12 cellular contexts compared by ENCODE assay signal in the genomic region with DNA sequence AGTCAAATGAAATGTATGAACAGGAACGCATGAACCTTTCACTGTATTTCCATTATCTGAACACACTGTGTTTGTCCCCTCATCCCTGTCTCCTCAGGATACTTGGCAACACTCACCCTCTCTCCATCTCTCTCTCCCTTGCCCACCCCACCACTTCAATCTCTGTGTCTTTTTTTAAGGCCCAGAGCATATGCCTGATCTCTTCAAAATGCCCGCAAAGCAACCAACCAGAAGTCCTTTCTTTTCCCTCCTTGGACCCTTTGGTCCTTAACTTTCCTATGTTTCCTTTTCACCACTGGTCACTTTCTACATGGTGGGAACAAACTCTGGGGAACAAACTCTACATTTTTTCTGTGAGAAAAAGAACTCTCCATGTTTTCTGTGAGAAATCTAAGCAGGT. TPM values are rescaled to one million over a fixed set of nuclear protein-coding genes. Genes with fewer than 3 reads are reported as not detected.
DNase-seq lines count a peak whose midpoint lies in the region; ATAC-seq, FAIRE-seq and TF ChIP-seq lines count a peak whose summit lies in the region.
"Had no signal": no experiment of that assay in that cellular context is flagged by ENCODE, and none has a peak within 500 bp of the region (broad histone marks: within the 10 kb centered on the region; RNA-seq: fewer than 3 reads in every experiment).

No MANE protein-coding gene starts in this region.

- H3K4me3 Mint-ChIP-seq in CD14-positive monocyte = peak overlapping the region in 1 of 2 donors; percentile 49

- H3K27me3 Mint-ChIP-seq in CD14-positive monocyte (ENCODE audit: low read depth in 3 of 3) = peaks cover 0 to 2% (median 0%) of the 10 kb centered on the region in 3 donors

- H3K9ac ChIP-seq in K562 (ENCODE audit: insufficient read depth in 1 of 2, low read depth in 2 of 2, low read length in 2 of 2) = no peak overlapping the region; a peak in 1 of 4 replicates

- CTCF ChIA-PET in HEK293 (lab: Yijun Ruan, JAX) (no interaction called here), K562 (lab: Yijun Ruan, JAX; ENCODE audit: low intra/inter-chr PET ratio) (interaction anchor here (0.6 kb wide), 1 partner anchor 566 kb away, joined by 4 read pairs; no protein-coding TSS in a partner anchor)

- POLR2A ChIA-PET in HEK293 (lab: Yijun Ruan, JAX) (no interaction called here), K562 (lab: Yijun Ruan, JAX) (interaction anchor here (1.2 kb wide), 1 partner anchor 88 kb away, joined by 3 read pairs; no protein-coding TSS in a partner anchor)

- no peak for TF ChIP-seq CTCF in CD14-positive monocyte (IDR thresholded peaks at IDR 0.05)
- TF ChIP-seq CTCF in HEK293 (tag by site-specific recombination; IDR thresholded peaks at IDR 0.05) = no peak
- TF ChIP-seq CTCF in K562 (IDR thresholded peaks at IDR 0.05 in 2 of 3, conservative IDR thresholded peaks at IDR 0.05 in 1 of 3; ENCODE audit: insufficient read depth in 2 of 3, low read depth in 1 of 3, low read length in 3 of 3) = no peak
- TF ChIP-seq CTCF in neutrophil (IDR thresholded peaks at IDR 0.05) = no peak

- no peak for TF ChIP-seq RAD21 in K562 (CRISPR knock-in tag; conservative IDR thresholded peaks at IDR 0.05 in 1 of 2, IDR thresholded peaks at IDR 0.05 in 1 of 2)

- DNase-seq in CD14-positive monocyte (ENCODE audit: low spot score) (no peak), K562 (ENCODE audit: extremely low read depth in 1 of 4, low spot score in 3 of 4) (no peak), NCI-H1092 (lab: John Stamatoyannopoulos, UW) (no peak), HuH-7.5 (ENCODE audit: low spot score) (no peak), NAMALWA (ENCODE audit: low spot score) (no peak)
- DNase-seq in stimulated activated naive CD4-positive, alpha-beta T cell treated with Interleukin-2 at 50 U/mL for 16 hours (lab: John Stamatoyannopoulos, UW) = no peak
- DNase-seq: caudate nucleus, NCI-H1930 had no signal

- no peak for TF ChIP-seq EP300 in K562 (IDR thresholded peaks at IDR 0.05; ENCODE audit: low read length)

- peak overlapping the region; percentile 34; the same call in 1 of the 2 replicates for H2AFZ ChIP-seq in K562 (ENCODE audit: low read depth, low read length)

- no TSS peak for BruUV-seq in K562 (replicated peaks; lab: Mats Ljungman, UMichigan)

- H3K27ac ChIP-seq in HEK293 (ENCODE audit: extremely low read depth, low read depth, low read length) = no peak overlapping the region
- no peak overlapping the region for H3K27ac ChIP-seq in K562 (ENCODE audit: extremely low read depth, low read depth, low read length)
- H3K27ac ChIP-seq in neutrophil = peak overlapping the region; percentile 100

- intact Hi-C loops in CD14-positive monocyte (cut with micrococcal nuclease) = loop anchor here (5.0 to 10.0 kb wide), 3 partner anchors 67 to 957 kb away; a partner anchor contains a TSS
- intact Hi-C loops in K562 (cut with micrococcal nuclease) = loop anchor here (2.0 kb wide), 2 partner anchors 27 to 35 kb away; no protein-coding TSS in a partner anchor

- in situ Hi-C loops in K562 (cut with MboI) = loop anchor here (10.0 kb wide), 2 partner anchors 109 to 309 kb away; no protein-coding TSS in a partner anchor

- H3K27ac Mint-ChIP-seq in CD14-positive monocyte = peak overlapping the region in 6 of 7 donors; percentile 5 to 96 (median 81)

- H3K9me3 Mint-ChIP-seq in CD14-positive monocyte = peaks cover 0 to 4% (median 0%) of the 10 kb centered on the region in 7 donors

- 76% methylated on average over 2 of the region's 2 CpGs for WGBS in K562 (ENCODE audit: insufficient coverage, low coverage, missing lambda C conversion rate)

- peaks cover 0 to 3% of the 10 kb centered on the region in 2 experiments; a peak in 1 of 3 replicates for H3K36me3 ChIP-seq in HEK293 (ENCODE audit: control insufficient read depth in 2 of 2, insufficient read depth in 1 of 2, low read length in 2 of 2)
- H3K36me3 ChIP-seq in K562 (ENCODE audit: control insufficient read depth, insufficient read depth, low read length) = peaks cover under 1% of the 10 kb centered on the region; the same call in 1 of the 3 replicates
- peaks cover 9% of the 10 kb centered on the region for H3K36me3 ChIP-seq in neutrophil

- no peak overlapping the region for H3K4me3 ChIP-seq in HEK293 (ENCODE audit: low read depth, low read length)
- H3K4me3 ChIP-seq in K562 = no peak overlapping the region
- no peak overlapping the region for H3K4me3 ChIP-seq in neutrophil (ENCODE audit: low read depth in 1 of 2, low read length in 1 of 2)

- H3K36me3 Mint-ChIP-seq in CD14-positive monocyte = peaks cover 9 to 10% of the 10 kb centered on the region in 2 donors

- TF ChIP-seq POLR2A in K562 (conservative IDR thresholded peaks at IDR 0.05) = no peak

- H3K4me2 ChIP-seq in K562 (ENCODE audit: insufficient read depth, low read length) = no peak overlapping the region

- H3K9me1 ChIP-seq in K562 (ENCODE audit: control insufficient read depth, insufficient read depth, low read length) = no peaks in the 10 kb centered on the region

- H3K27me3 ChIP-seq in K562 (ENCODE audit: control insufficient read depth in 2 of 2, insufficient read depth in 2 of 2, low read length in 2 of 2) = no peaks in the 10 kb centered on the region
- H3K27me3 ChIP-seq in neutrophil = no peaks in the 10 kb centered on the region

- no peaks in the 10 kb centered on the region for H3K9me3 ChIP-seq in HEK293 (ENCODE audit: control insufficient read depth, insufficient read depth, low read depth, low read length)
- H3K9me3 ChIP-seq in K562 (replicated peaks; ENCODE audit: control insufficient read depth, insufficient read depth, low read depth, low read length) = no peaks in the 10 kb centered on the region
- no peaks in the 10 kb centered on the region for H3K9me3 ChIP-seq in neutrophil

- no peak for ATAC-seq in K562
- ATAC-seq: esophagus mucosa had no signal

- peaks cover 8% of the 10 kb centered on the region; the same call in 1 of the 2 replicates for H4K20me1 ChIP-seq in K562 (replicated peaks; ENCODE audit: control insufficient read depth, insufficient read depth, low read length)

- FAIRE-seq in K562 (lab: Jason Lieb, UNC) = no peak

- H3K4me1 Mint-ChIP-seq in CD14-positive monocyte = peaks cover 59% of the 10 kb centered on the region

- H3K4me1 ChIP-seq in HEK293 (ENCODE audit: control insufficient read depth, insufficient read depth, low read length) (peaks cover 6% of the 10 kb centered on the region), K562 (replicated peaks in 1 of 2; ENCODE audit: control insufficient read depth in 2 of 2, insufficient read depth in 2 of 2, low read length in 2 of 2) (peaks cover 50 to 71% of the 10 kb centered on the region in 2 experiments), neutrophil (ENCODE audit: control insufficient read depth in 1 of 2, insufficient read depth in 1 of 2, low read depth in 1 of 2, low read length in 1 of 2) (peaks cover 69 to 78% of the 10 kb centered on the region in 2 experiments)

- peaks cover 12% of the 10 kb centered on the region for H3K79me2 ChIP-seq in K562 (ENCODE audit: control insufficient read depth, insufficient read depth, low read length)

TF ChIP-seq in HEK293, 187 proteins besides CTCF, POLR2A, EP300 and RAD21 (continues in another document):
- TF ChIP-seq FEZF1 (tag by site-specific recombination; IDR thresholded peaks at IDR 0.05) (no peak), PRDM1 (tag by site-specific recombination; IDR thresholded peaks at IDR 0.05) (peak; percentile 44; the same call in 1 of the 2 replicates), ZEB2 (tag by site-specific recombination; IDR thresholded peaks at IDR 0.05) (no peak)

TF ChIP-seq in K562, 482 proteins besides CTCF, POLR2A, EP300 and RAD21 (continues in another document):
- TF ChIP-seq ZNF77 (CRISPR knock-in tag; IDR thresholded peaks at IDR 0.05) = no peak

RNA-seq across cellular contexts. Expression of a gene that starts 3.2 kb away (rescaled TPM):
- 100 to 1,000 TPM; 125 to 129 TPM for polyA plus RNA-seq in CD14-positive monocyte
- 28.2 and 57.3 TPM in 2 replicates for total RNA-seq in K562 (2011; cell fraction: chromatin; rRNA removed; ENCODE audit: low replicate concordance)
- total RNA-seq in K562 (2011; cell fraction: nucleolus; rRNA removed) = 33.9 and 37.9 TPM in 2 replicates
- total RNA-seq in K562 (2011; cell fraction: nucleoplasm; rRNA removed) = 29.7 and 35.8 TPM in 2 replicates
- total RNA-seq in K562 (2014; rRNA removed) = 3.0 and 4.4 TPM in 2 replicates
- 4.4 and 6.1 TPM in 2 replicates for total RNA-seq in K562 (2014; rRNA removed; fragmentation: Illumina TruSeq; extraction: Trizol)
- 7.4 and 8.2 TPM in 2 replicates for total RNA-seq in K562 (2015; rRNA removed; fragmentation: Illumina TruSeq; extraction: Trizol)
- 10.6 and 12.3 TPM in 2 replicates for total RNA-seq in K562 (2021)
- 4.9 and 5.4 TPM in 2 replicates for polyA plus RNA-seq in K562 (2011; rRNA removed)
- 3.6 and 5.0 TPM in 2 replicates for polyA plus RNA-seq in K562 (2011; cell fraction: cytosol; rRNA removed)
- 12.7 and 17.0 TPM in 2 replicates for polyA plus RNA-seq in K562 (2011; cell fraction: nucleus; rRNA removed)
- 7.0 and 22.7 TPM in 2 replicates for polyA plus RNA-seq in K562 (2012)
- polyA plus RNA-seq in K562 (2014; fragmentation: Illumina TruSeq; extraction: Trizol) = 5.3 and 7.3 TPM in 2 replicates
- polyA plus RNA-seq in K562 (2014; fragmentation: Nextera tagmentation; extraction: Ambion mirVana) = 1 to 10 TPM; 1.1 to 1.3 TPM
- polyA plus RNA-seq in K562 (2014; rRNA removed) = 5.9 and 6.0 TPM in 2 replicates
- polyA minus RNA-seq in K562 (2011; rRNA and poly(A)+ RNA removed) = 14.3 and 15.6 TPM in 2 replicates
- 4.2 and 9.4 TPM in 2 replicates for polyA minus RNA-seq in K562 (2011; cell fraction: cytosol; rRNA and poly(A)+ RNA removed)
- 19.7 and 23.8 TPM in 2 replicates for polyA minus RNA-seq in K562 (2011; cell fraction: nucleus; rRNA and poly(A)+ RNA removed)

RNA-seq across cellular contexts. Expression of a gene that starts 49.5 kb away (rescaled TPM):
- not detected for polyA plus RNA-seq in CD14-positive monocyte
- not detected in 2 replicates for total RNA-seq in K562 (2011; cell fraction: chromatin; rRNA removed; ENCODE audit: low replicate concordance)
- total RNA-seq in K562 (2011; cell fraction: nucleolus; rRNA removed) = not detected in 2 replicates
- total RNA-seq in K562 (2011; cell fraction: nucleoplasm; rRNA removed) = not detected in 2 replicates
- not detected in 2 replicates for total RNA-seq in K562 (2014; rRNA removed)
- not detected in 2 replicates for total RNA-seq in K562 (2014; rRNA removed; fragmentation: Illumina TruSeq; extraction: Trizol)
- total RNA-seq in K562 (2015; rRNA removed; fragmentation: Illumina TruSeq; extraction: Trizol) = not detected in 2 replicates
- not detected in 2 replicates for total RNA-seq in K562 (2021)
- not detected in 2 replicates for polyA plus RNA-seq in K562 (2011; rRNA removed)
- not detected in 2 replicates for polyA plus RNA-seq in K562 (2011; cell fraction: cytosol; rRNA removed)
- not detected in 2 replicates for polyA plus RNA-seq in K562 (2011; cell fraction: nucleus; rRNA removed)
- polyA plus RNA-seq in K562 (2012) = not detected in 2 replicates
- polyA plus RNA-seq in K562 (2014; fragmentation: Illumina TruSeq; extraction: Trizol) = not detected in 2 replicates
- polyA plus RNA-seq in K562 (2014; fragmentation: Nextera tagmentation; extraction: Ambion mirVana) = not detected
- 0.15 and 0.44 TPM in 2 replicates for polyA plus RNA-seq in K562 (2014; rRNA removed)
- not detected in 2 replicates for polyA minus RNA-seq in K562 (2011; rRNA and poly(A)+ RNA removed)
- polyA minus RNA-seq in K562 (2011; cell fraction: cytosol; rRNA and poly(A)+ RNA removed) = not detected in 2 replicates
- polyA minus RNA-seq in K562 (2011; cell fraction: nucleus; rRNA and poly(A)+ RNA removed) = not detected in 2 replicates
- total RNA-seq: esophagus mucosa, lung microvascular endothelial cell had no signal

Comparison
In these comparisons a context has a peak if more than half of its experiments do, and no peak if none do; other contexts are left out.
1. RNA of a gene that starts 3.2 kb away (polyA plus RNA-seq): 125 to 129 TPM in CD14-positive monocyte; 1.1 to 22.7 TPM in K562; every median in the first group is over 4 times any median in the second.